22 cellular contexts compared by ENCODE assay signal in genomic region chr14:77924392-77924948, GRCh38.
"Had no signal": no experiment of that assay in that cellular context is flagged by ENCODE, and none has a peak within 500 bp of the region (broad histone marks: within the 10 kb centered on the region; RNA-seq: fewer than 3 reads in every experiment).

No MANE protein-coding gene starts in this region.

- H3K4me3 Mint-ChIP-seq: immature natural killer cell; naive thymus-derived CD8-positive, alpha-beta T cell; nephron; stimulated activated memory B cell treated with anti-CD40 and anti-IgM and Interleukin-4, amounts not matched to agents 10 μg/mL and 1 μg/mL and 100 μg/mL, for 72 hours had no signal

- ATAC-seq: left colon; left lung; lower lobe of right lung; naive thymus-derived CD8-positive, alpha-beta T cell; psoas muscle; upper lobe of right lung had no signal

- H3K4me1 Mint-ChIP-seq: immature natural killer cell; stimulated activated memory B cell treated with anti-CD40 and anti-IgM and Interleukin-4, amounts not matched to agents 10 μg/mL and 1 μg/mL and 100 μg/mL, for 72 hours had no signal

- H3K27ac Mint-ChIP-seq: nephron; stimulated activated memory B cell treated with anti-CD40 and anti-IgM and Interleukin-4, amounts not matched to agents 10 μg/mL and 1 μg/mL and 100 μg/mL, for 72 hours had no signal

- H3K27me3 Mint-ChIP-seq: naive thymus-derived CD8-positive, alpha-beta T cell; stimulated activated memory B cell treated with anti-CD40 and anti-IgM and Interleukin-4, amounts not matched to agents 10 μg/mL and 1 μg/mL and 100 μg/mL, for 72 hours had no signal

- DNase-seq: hypothalamus; immature natural killer cell; kidney; left colon; left lung; lower lobe of right lung; mammary epithelial cell; mesenchymal stem cell; naive thymus-derived CD8-positive, alpha-beta T cell; pancreas; psoas muscle; sigmoid colon; small intestine; stimulated activated CD4-positive, alpha-beta T cell treated with anti-CD3 and anti-CD28 coated beads, Interleukin-2, amount 100 ng/mL, for 48 hours; stimulated activated CD4-positive, alpha-beta T cell treated with anti-CD3 and anti-CD28 coated beads, Interleukin-4, amount 100 ng/mL, for 4 hours; stimulated activated CD8-positive, alpha-beta memory T cell treated with anti-CD3 and anti-CD28 coated beads, Interleukin-4, amount 100 ng/mL, for 48 hours; stimulated activated naive CD4-positive, alpha-beta T cell treated with Interleukin-2 at 50 U/mL for 16 hours; tibial artery; trophoblast cell; upper lobe of right lung had no signal
